In the genomic region with DNA sequence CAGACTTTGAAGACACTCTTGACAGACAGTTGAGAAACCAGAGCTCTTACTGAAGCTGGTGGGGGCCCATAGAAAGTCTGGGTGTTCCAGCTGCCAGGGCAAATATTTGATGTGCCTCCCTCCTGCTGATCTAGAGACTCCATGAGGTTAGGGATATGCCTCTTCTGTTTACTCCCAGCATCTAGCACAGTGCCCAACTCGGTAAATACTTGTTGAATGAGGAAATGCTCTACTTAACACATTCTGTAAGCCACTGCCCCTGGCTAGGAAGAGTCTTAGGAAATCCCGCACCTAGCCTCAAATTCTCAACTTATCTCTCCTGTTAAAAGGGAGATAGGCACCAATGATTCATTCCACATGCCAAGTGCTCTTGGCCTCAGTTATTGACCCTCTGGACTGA, we compare ENCODE assay signal across 11 cellular contexts.
DNase-seq lines count a peak whose midpoint lies in the region; ATAC-seq and TF ChIP-seq lines count a peak whose summit lies in the region.
"Had no signal": no experiment of that assay in that cellular context is flagged by ENCODE, and none has a peak within 500 bp of the region (broad histone marks: within the 10 kb centered on the region; RNA-seq: fewer than 3 reads in every experiment).

No MANE protein-coding gene starts in this region.

- no peak overlapping the region for H3K23ac ChIP-seq in trophoblast cell (ENCODE audit: low read length)

- H4K8ac ChIP-seq in trophoblast cell (ENCODE audit: low read depth, low read length) = no peak overlapping the region

- no peak overlapping the region for H3K18ac ChIP-seq in trophoblast cell (ENCODE audit: low read length)

- no peak overlapping the region for H2BK12ac ChIP-seq in trophoblast cell (ENCODE audit: low read length)

- H3K4me2 ChIP-seq in trophoblast cell (ENCODE audit: low read length) = peak overlapping the region; percentile 24

- H3K4me3 ChIP-seq in choroid plexus epithelial cell (ENCODE audit: low read depth, low read length) (no peak overlapping the region), trophoblast cell (ENCODE audit: low read depth, low read length) (no peak overlapping the region)

- no peaks in the 10 kb centered on the region for H3K36me3 ChIP-seq in trophoblast cell (ENCODE audit: control insufficient read depth in 1 of 2, insufficient read depth in 2 of 2, low read length in 2 of 2)

- DNase-seq in NCI-H2107 treated with DMSO at 0.1 percent for 48 hours (lab: John Stamatoyannopoulos, UW; ENCODE audit: unreplicated experiment) = peak; percentile 53
- no peak for DNase-seq in NCI-H2107 (lab: John Stamatoyannopoulos, UW)
- DNase-seq in NCI-H2196 treated with DMSO at 0.1 percent for 48 hours (lab: John Stamatoyannopoulos, UW; ENCODE audit: unreplicated experiment) = peak; percentile 54
- DNase-seq in choroid plexus epithelial cell (ENCODE audit: low read depth) = peak; percentile 14
- peak; percentile 96 to 99 for DNase-seq in trophoblast cell
- no peak for DNase-seq in activated CD4-positive, CD25-positive, alpha-beta regulatory T cell (lab: John Stamatoyannopoulos, UW)
- no peak for DNase-seq in NOMO-1 treated with DMSO at 0.1 percent for 48 hours (lab: John Stamatoyannopoulos, UW; ENCODE audit: unreplicated experiment)
- DNase-seq: 8988T, mesenchymal stem cell had no signal

- WGBS in trophoblast cell (ENCODE audit: extremely low coverage, insufficient coverage, insufficient read length) = no CpG with 5 or more reads among the region's 2 CpGs

- ATAC-seq in GM21381 (IDR thresholded peaks at IDR 0.05; ENCODE audit: unreplicated experiment) = no peak
- ATAC-seq: sciatic nerve had no signal

- H3K9ac ChIP-seq in trophoblast cell (ENCODE audit: low read length) = no peak overlapping the region

- H3K79me2 ChIP-seq in trophoblast cell (ENCODE audit: control insufficient read depth, insufficient read depth, low read length, poor library complexity) = no peaks in the 10 kb centered on the region

- TF ChIP-seq CTCF in choroid plexus epithelial cell (conservative IDR thresholded peaks at IDR 0.05; ENCODE audit: low read depth, low read length) = no peak

- no peak overlapping the region for H4K91ac ChIP-seq in trophoblast cell (ENCODE audit: low read depth, low read length)

- H3K79me1 ChIP-seq in trophoblast cell (ENCODE audit: low read length) = no peaks in the 10 kb centered on the region

- H2BK5ac ChIP-seq in trophoblast cell (ENCODE audit: low read depth, low read length, poor library complexity) = peak overlapping the region; percentile 11

- no peak overlapping the region for H3K4ac ChIP-seq in trophoblast cell (ENCODE audit: low read depth, low read length)

- H3K27ac ChIP-seq in trophoblast cell (ENCODE audit: low read depth, low read length) = peak overlapping the region; percentile 41

- no peak overlapping the region for H4K12ac ChIP-seq in trophoblast cell (ENCODE audit: low read depth, low read length)

- H3K9me3 ChIP-seq in trophoblast cell (ENCODE audit: insufficient read depth, low read depth, low read length) = no peaks in the 10 kb centered on the region

- H3K27me3 ChIP-seq in trophoblast cell (ENCODE audit: insufficient read depth, low read length) = no peaks in the 10 kb centered on the region

- peaks cover 3 to 7% of the 10 kb centered on the region in 2 experiments for H3K4me1 ChIP-seq in trophoblast cell (ENCODE audit: control insufficient read depth in 1 of 2, insufficient read depth in 2 of 2, low read length in 2 of 2)

- H3K14ac ChIP-seq in trophoblast cell (ENCODE audit: low read length) = no peak overlapping the region

- no peak overlapping the region for H2AK5ac ChIP-seq in trophoblast cell (ENCODE audit: low read length)

- H2BK120ac ChIP-seq in trophoblast cell (ENCODE audit: insufficient read depth, low read length, poor library complexity) = no peak overlapping the region

- no peak overlapping the region for H2AFZ ChIP-seq in trophoblast cell (ENCODE audit: insufficient read depth, low read length, poor library complexity)

Comparison
In these comparisons a context has a peak if more than half of its experiments do, and no peak if none do; other contexts are left out.
1. DNase-seq: peak in NCI-H2107 treated with DMSO at 0.1 percent for 48 hours (single experiment), NCI-H2196 treated with DMSO at 0.1 percent for 48 hours (single experiment), choroid plexus epithelial cell (single experiment) and trophoblast cell (2 of 2); none in NCI-H2107 (single experiment), activated CD4-positive, CD25-positive, alpha-beta regulatory T cell (0 of 4) and NOMO-1 treated with DMSO at 0.1 percent for 48 hours (single experiment).